ENCODE assay signal across 24 cellular contexts in the genomic region with DNA sequence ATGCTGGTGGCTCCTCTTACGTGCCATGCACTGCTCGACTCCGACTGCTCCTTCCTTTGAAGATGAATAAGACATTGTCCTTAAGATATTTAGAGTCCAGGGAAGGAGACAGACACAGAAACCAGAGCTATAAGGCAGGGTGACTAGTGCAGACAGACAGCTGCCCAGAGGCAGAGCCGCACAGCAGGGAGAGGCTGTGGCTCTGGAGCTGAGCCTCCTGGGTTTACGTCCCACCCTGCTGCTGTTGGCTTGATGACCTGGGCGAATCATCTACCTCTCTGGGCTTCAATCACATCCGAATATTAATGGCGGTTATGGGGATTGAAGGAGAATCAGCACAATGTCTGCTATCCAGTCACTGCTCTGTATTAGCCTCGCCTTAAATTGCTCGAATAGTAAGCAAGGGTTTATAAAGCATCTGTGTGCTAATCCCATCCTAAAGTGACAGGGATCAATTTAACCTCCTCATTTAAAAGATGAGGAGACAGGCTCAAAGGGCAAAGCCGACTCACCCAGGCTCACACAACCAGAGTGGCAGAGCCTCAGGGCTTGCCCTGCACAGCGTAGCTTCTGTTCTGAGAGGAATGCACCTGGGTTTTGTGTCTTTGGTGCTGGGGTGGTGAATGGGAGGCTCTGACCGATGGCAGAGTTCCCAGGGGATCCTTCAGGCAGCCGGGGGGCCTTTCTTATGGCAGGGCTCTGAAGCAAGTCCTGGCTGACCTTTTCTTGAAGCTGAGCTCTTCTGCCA.
"Had no signal": no experiment of that assay in that cellular context is flagged by ENCODE, and none has a peak within 500 bp of the region (broad histone marks: within the 10 kb centered on the region; RNA-seq: fewer than 3 reads in every experiment).

No MANE protein-coding gene starts in this region.

- H3K27ac ChIP-seq: esophagus squamous epithelium, neutrophil, parathyroid adenoma, tibial nerve, vagina had no signal

- H3K27ac Mint-ChIP-seq: activated naive CD4-positive, alpha-beta T cell treated with anti-CD3 and anti-CD28 coated beads, Interleukin-2, amount 50 U/mL, for 24 hours; dendritic cell treated with granulocyte-macrophage colony-stimulating factor and Interleukin-4, amounts not matched to agents 40 ng/mL and 50 ng/mL, for 4 days had no signal

- H3K36me3 ChIP-seq: esophagus squamous epithelium, neutrophil, tibial nerve, vagina had no signal

- H3K4me1 Mint-ChIP-seq: activated naive CD4-positive, alpha-beta T cell treated with anti-CD3 and anti-CD28 coated beads, Interleukin-2, amount 50 U/mL, for 24 hours had no signal

- H3K4me3 Mint-ChIP-seq: activated naive CD4-positive, alpha-beta T cell treated with anti-CD3 and anti-CD28 coated beads, Interleukin-2, amount 50 U/mL, for 24 hours; dendritic cell treated with granulocyte-macrophage colony-stimulating factor and Interleukin-4, amounts not matched to agents 40 ng/mL and 50 ng/mL, for 4 days had no signal

- H2AFZ ChIP-seq: parathyroid adenoma had no signal

- H3K4me1 ChIP-seq: parathyroid adenoma, tibial nerve, vagina had no signal

- H3K27me3 ChIP-seq: neutrophil, tibial nerve, vagina had no signal

- H3K9me3 ChIP-seq: esophagus squamous epithelium, neutrophil, tibial nerve, vagina had no signal

- H3K27me3 Mint-ChIP-seq: activated naive CD4-positive, alpha-beta T cell treated with anti-CD3 and anti-CD28 coated beads, Interleukin-2, amount 50 U/mL, for 24 hours; dendritic cell treated with granulocyte-macrophage colony-stimulating factor and Interleukin-4, amounts not matched to agents 40 ng/mL and 50 ng/mL, for 4 days had no signal

- H3K9me3 Mint-ChIP-seq: activated naive CD4-positive, alpha-beta T cell treated with anti-CD3 and anti-CD28 coated beads, Interleukin-2, amount 50 U/mL, for 24 hours; dendritic cell treated with granulocyte-macrophage colony-stimulating factor and Interleukin-4, amounts not matched to agents 40 ng/mL and 50 ng/mL, for 4 days had no signal

- H3K4me3 ChIP-seq: esophagus squamous epithelium, lung, tibial nerve, vagina had no signal

- H3K36me3 Mint-ChIP-seq: activated naive CD4-positive, alpha-beta T cell treated with anti-CD3 and anti-CD28 coated beads, Interleukin-2, amount 50 U/mL, for 24 hours had no signal

- FAIRE-seq: astrocyte, bronchial epithelial cell, endothelial cell of umbilical vein, islet of Langerhans had no signal

- H3K9ac ChIP-seq: parathyroid adenoma had no signal

- DNase-seq: activated CD4-positive, alpha-beta T cell treated with anti-CD3 and anti-CD28 coated beads, Interleukin-2, amount 50 U/mL, for 1 hour; activated CD4-positive, CD25-positive, alpha-beta regulatory T cell treated with anti-CD3 and anti-CD28 coated beads, Interleukin-2, amount 50 U/mL, for 72 hours; activated CD8-positive, alpha-beta memory T cell treated with anti-CD3 and anti-CD28 coated beads, Interleukin-2, amount 50 U/mL, for 48 hours; activated effector memory CD4-positive, alpha-beta T cell treated with Interleukin-2 at 50 U/mL for 16 hours; activated T-cell treated with anti-CD3 and anti-CD28 coated beads, Interleukin-2, amount 50 U/mL, for 48 hours; cerebellar nuclear complex; effector CD8-positive, alpha-beta T cell; esophagus squamous epithelium; stimulated activated CD4-positive, alpha-beta T cell treated with anti-CD3 and anti-CD28 coated beads, Interleukin-12 subunit alpha, Interleukin-12 subunit beta, amount 100 ng/mL, for 4 hours; stimulated activated CD4-positive, alpha-beta T cell treated with anti-CD3 and anti-CD28 coated beads, Interleukin-1b, Interleukin-23, amount 100 ng/mL, for 48 hours; stimulated activated naive CD4-positive, alpha-beta T cell treated with Interleukin-2 at 50 U/mL for 16 hours; T-helper 1 cell; T-helper 9 cell had no signal

- H3K79me2 ChIP-seq: parathyroid adenoma had no signal
